15 cellular contexts compared by ENCODE assay signal in the genomic region with DNA sequence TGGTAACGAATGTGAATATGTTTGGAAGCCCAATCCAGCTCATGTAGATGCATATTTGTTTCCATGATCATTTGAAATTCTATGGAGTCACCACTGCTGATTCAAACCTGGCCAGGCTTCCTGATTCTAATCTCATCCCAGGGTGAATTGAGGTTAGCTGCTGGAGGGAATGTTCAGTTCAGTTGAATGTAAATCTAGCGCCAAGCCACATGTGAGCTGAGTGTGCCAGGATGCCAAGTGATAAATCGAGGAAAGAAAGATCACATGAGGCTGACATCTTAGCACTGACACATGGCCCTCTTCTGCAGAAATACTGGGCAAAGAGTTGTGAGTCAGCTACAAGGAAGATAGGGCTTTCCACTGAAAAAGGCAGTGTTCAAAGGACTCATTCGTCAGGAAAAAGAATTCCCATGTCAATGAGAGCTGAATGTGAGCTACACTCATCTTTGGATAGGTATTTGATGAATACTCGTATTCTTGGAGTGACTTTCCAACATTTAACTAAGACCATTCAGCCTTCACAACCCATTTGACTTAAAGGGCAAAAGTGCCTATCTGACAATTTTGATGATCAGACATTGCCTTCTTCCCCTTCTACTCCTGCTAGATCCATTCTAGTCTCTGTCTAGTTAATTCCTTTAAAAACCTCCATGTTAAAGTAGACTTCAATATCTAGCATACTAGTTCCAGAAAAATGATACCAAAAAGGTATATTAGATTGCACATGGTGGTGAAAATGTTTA.
A peak's percentile ranks its signal among the peaks of the same experiment; 100 is the strongest.
DNase-seq lines count a peak whose midpoint lies in the region; ATAC-seq, FAIRE-seq and TF ChIP-seq lines count a peak whose summit lies in the region.
"Had no signal": no experiment of that assay in that cellular context is flagged by ENCODE, and none has a peak within 500 bp of the region (broad histone marks: within the 10 kb centered on the region; RNA-seq: fewer than 3 reads in every experiment).

No MANE protein-coding gene starts in this region.

- H3K4me3 ChIP-seq in adipocyte (ENCODE audit: low read length) (peak overlapping the region; percentile 39), fibroblast of villous mesenchyme (ENCODE audit: low read depth, low read length) (no peak overlapping the region), stomach (no peak overlapping the region), pancreas (no peak overlapping the region)
- H3K4me3 ChIP-seq: hepatocyte had no signal

- ATAC-seq in Right ventricle myocardium inferior (peak; percentile 57), natural killer cell (no peak), pancreas (no peak)
- ATAC-seq in stimulated activated memory B cell treated with anti-CD40 and anti-IgM and Interleukin-4, amounts not matched to agents 10 μg/mL and 1 μg/mL and 100 μg/mL, for 72 hours = no peak
- ATAC-seq: activated T-cell treated with anti-CD3 and anti-CD28 coated beads, Interleukin-2, amount 50 U/mL, for 4 hours had no signal

- 63 to 78% (median 73%) methylated on average over 5 of the region's 5 CpGs for WGBS in stomach, 5 donors
- WGBS in pancreas, 2 donors = 73 to 81% methylated on average over 5 of the region's 5 CpGs

- intact Hi-C loops in Right ventricle myocardium inferior (cut with DNase I) (no loop called here), cardiac septum (cut with DNase I) (no loop called here), stomach (cut with DNase I; ENCODE audit: low total_unique reads) (no loop called here), natural killer cell (cut with micrococcal nuclease) (no loop called here), pancreas (cut with DNase I) (no loop called here)

- H3K4me1 Mint-ChIP-seq in natural killer cell = no peaks in the 10 kb centered on the region
- H3K4me1 Mint-ChIP-seq in stimulated activated memory B cell treated with anti-CD40 and anti-IgM and Interleukin-4, amounts not matched to agents 10 μg/mL and 1 μg/mL and 100 μg/mL, for 72 hours = no peaks in the 10 kb centered on the region

- no peak overlapping the region for H3K27ac ChIP-seq in stomach
- no peak overlapping the region for H3K27ac ChIP-seq in pancreas
- H3K27ac ChIP-seq: hepatocyte, KMS-11, RWPE1 had no signal

- H3K9me3 ChIP-seq in adipocyte (ENCODE audit: control insufficient read depth, low read length) (no peaks in the 10 kb centered on the region), stomach (no peaks in the 10 kb centered on the region), pancreas (no peaks in the 10 kb centered on the region)

- H3K9me3 Mint-ChIP-seq in natural killer cell = no peaks in the 10 kb centered on the region
- H3K9me3 Mint-ChIP-seq in stimulated activated memory B cell treated with anti-CD40 and anti-IgM and Interleukin-4, amounts not matched to agents 10 μg/mL and 1 μg/mL and 100 μg/mL, for 72 hours = peaks cover 4% of the 10 kb centered on the region
- H3K9me3 Mint-ChIP-seq: activated T-cell treated with anti-CD3 and anti-CD28 coated beads, Interleukin-2, amount 50 U/mL, for 4 hours had no signal

- no peak for TF ChIP-seq CTCF in fibroblast of villous mesenchyme (IDR thresholded peaks at IDR 0.05; ENCODE audit: insufficient read depth, low read depth, low read length)
- no peak for TF ChIP-seq CTCF in stomach (IDR thresholded peaks at IDR 0.05)
- TF ChIP-seq CTCF in natural killer cell (IDR thresholded peaks at IDR 0.05) = no peak
- TF ChIP-seq CTCF in pancreas (IDR thresholded peaks at IDR 0.05) = no peak

- FAIRE-seq in pancreas (lab: Jason Lieb, UNC) = no peak
- FAIRE-seq: A204.1 had no signal

- peak; percentile 28 for TF ChIP-seq EP300 in stomach (IDR thresholded peaks at IDR 0.05)

- no peak overlapping the region for H3K4me3 Mint-ChIP-seq in natural killer cell
- no peak overlapping the region for H3K4me3 Mint-ChIP-seq in stimulated activated memory B cell treated with anti-CD40 and anti-IgM and Interleukin-4, amounts not matched to agents 10 μg/mL and 1 μg/mL and 100 μg/mL, for 72 hours
- H3K4me3 Mint-ChIP-seq: activated T-cell treated with anti-CD3 and anti-CD28 coated beads, Interleukin-2, amount 50 U/mL, for 4 hours had no signal

- H3K36me3 ChIP-seq in adipocyte (ENCODE audit: control insufficient read depth, insufficient read depth, low read length, severe bottlenecking) (no peaks in the 10 kb centered on the region), stomach (no peaks in the 10 kb centered on the region), pancreas (no peaks in the 10 kb centered on the region)

- no peak for DNase-seq in Right ventricle myocardium inferior (ENCODE audit: missing footprints)
- no peak for DNase-seq in cardiac septum (ENCODE audit: low spot score)
- DNase-seq in adipocyte (ENCODE audit: low read depth) = peak; percentile 78
- DNase-seq in fibroblast of villous mesenchyme (ENCODE audit: low read depth) = peak; percentile 61
- DNase-seq in stomach = no peak
- no peak for DNase-seq in natural killer cell
- DNase-seq in pancreas = no peak
- DNase-seq: activated T-cell treated with anti-CD3 and anti-CD28 coated beads, Interleukin-2, amount 50 U/mL, for 4 hours; H7; NCI-H2171 treated with DMSO at 0.1 percent for 48 hours had no signal

- H3K4me1 ChIP-seq in adipocyte (ENCODE audit: control insufficient read depth, insufficient read depth, low read length) (peaks cover 54% of the 10 kb centered on the region), stomach (peaks cover 0 to 3% (median under 1%) of the 10 kb centered on the region in 4 donors), pancreas (peaks cover 0 to 7% (median 0%) of the 10 kb centered on the region in 3 donors)

- H3K27me3 Mint-ChIP-seq in natural killer cell (ENCODE audit: low read depth in 2 of 2) = peaks cover 14 to 25% of the 10 kb centered on the region in 2 donors
- H3K27me3 Mint-ChIP-seq in stimulated activated memory B cell treated with anti-CD40 and anti-IgM and Interleukin-4, amounts not matched to agents 10 μg/mL and 1 μg/mL and 100 μg/mL, for 72 hours = no peaks in the 10 kb centered on the region

- H3K9ac ChIP-seq in adipocyte (ENCODE audit: low read length) = peak overlapping the region; percentile 59
- H3K9ac ChIP-seq: KMS-11 had no signal

- H3K36me3 Mint-ChIP-seq in natural killer cell = no peaks in the 10 kb centered on the region
- peaks cover 5% of the 10 kb centered on the region for H3K36me3 Mint-ChIP-seq in stimulated activated memory B cell treated with anti-CD40 and anti-IgM and Interleukin-4, amounts not matched to agents 10 μg/mL and 1 μg/mL and 100 μg/mL, for 72 hours

- no peak for TF ChIP-seq POLR2A in stomach (IDR thresholded peaks at IDR 0.05)

- no peak overlapping the region for H3K27ac Mint-ChIP-seq in natural killer cell
- H3K27ac Mint-ChIP-seq in stimulated activated memory B cell treated with anti-CD40 and anti-IgM and Interleukin-4, amounts not matched to agents 10 μg/mL and 1 μg/mL and 100 μg/mL, for 72 hours = no peak overlapping the region

- H3K27me3 ChIP-seq in adipocyte (replicated peaks; ENCODE audit: control insufficient read depth, insufficient read depth, low read length) = no peaks in the 10 kb centered on the region
- H3K27me3 ChIP-seq in stomach = no peaks in the 10 kb centered on the region
- H3K27me3 ChIP-seq in pancreas = no peaks in the 10 kb centered on the region
- H3K27me3 ChIP-seq: hepatocyte had no signal

Comparison
In these comparisons a context has a peak if more than half of its experiments do, and no peak if none do; other contexts are left out.
1. DNase-seq: peak in adipocyte (single experiment) and fibroblast of villous mesenchyme (single experiment); none in Right ventricle myocardium inferior (single experiment), cardiac septum (single experiment), stomach (single experiment), natural killer cell (single experiment) and pancreas (0 of 6).